In genomic region chr6:158509465-158509864, GRCh38 we compare ENCODE assay signal across 25 cellular contexts.
"Had no signal": no experiment of that assay in that cellular context is flagged by ENCODE, and none has a peak within 500 bp of the region (broad histone marks: within the 10 kb centered on the region; RNA-seq: fewer than 3 reads in every experiment).

No MANE protein-coding gene starts in this region.

- H3K4me1 ChIP-seq: lower lobe of right lung, stomach, testis, tibial nerve, upper lobe of right lung, uterus had no signal

- H3K27ac ChIP-seq: lower lobe of right lung, right lobe of liver, stomach, testis, tibial nerve, upper lobe of right lung, uterus had no signal

- H3K36me3 ChIP-seq: right lobe of liver, uterus had no signal

- FAIRE-seq: frontal cortex, small intestine had no signal

- H3K9me3 ChIP-seq: lower lobe of right lung, right lobe of liver, stomach, testis, tibial nerve, upper lobe of right lung, uterus had no signal

- DNase-seq: cortex of kidney; effector memory CD8-positive, alpha-beta T cell; hypothalamus; immature natural killer cell; islet precursor cell; kidney glomerular epithelial cell; left colon; left ventricle myocardium superior; lower lobe of right lung; naive thymus-derived CD8-positive, alpha-beta T cell; nephron progenitor cell; nucleus accumbens; posterior cingulate gyrus; right lobe of liver; small intestine; stimulated activated CD4-positive, alpha-beta T cell treated with anti-CD3 and anti-CD28 coated beads, Interleukin-1b, Interleukin-23, amount 100 ng/mL, for 48 hours; stimulated activated CD4-positive, alpha-beta T cell treated with anti-CD3 and anti-CD28 coated beads, Interleukin-4, amount 100 ng/mL, for 1 hour; stimulated activated CD8-positive, alpha-beta memory T cell treated with anti-CD3 and anti-CD28 coated beads, Interleukin-4, amount 100 ng/mL, for 48 hours; stimulated activated naive CD4-positive, alpha-beta T cell; stomach; testis; upper lobe of right lung; uterus had no signal

- ATAC-seq: effector memory CD8-positive, alpha-beta T cell; left colon; left ventricle myocardium superior; lower lobe of right lung; naive thymus-derived CD8-positive, alpha-beta T cell; upper lobe of right lung had no signal

- H3K4me3 ChIP-seq: lower lobe of right lung, right lobe of liver, stomach, testis, tibial nerve, upper lobe of right lung, uterus had no signal

- H3K27me3 ChIP-seq: right lobe of liver, stomach, testis, tibial nerve, upper lobe of right lung, uterus had no signal
